6 cellular contexts compared by ENCODE assay signal in the genomic region with DNA sequence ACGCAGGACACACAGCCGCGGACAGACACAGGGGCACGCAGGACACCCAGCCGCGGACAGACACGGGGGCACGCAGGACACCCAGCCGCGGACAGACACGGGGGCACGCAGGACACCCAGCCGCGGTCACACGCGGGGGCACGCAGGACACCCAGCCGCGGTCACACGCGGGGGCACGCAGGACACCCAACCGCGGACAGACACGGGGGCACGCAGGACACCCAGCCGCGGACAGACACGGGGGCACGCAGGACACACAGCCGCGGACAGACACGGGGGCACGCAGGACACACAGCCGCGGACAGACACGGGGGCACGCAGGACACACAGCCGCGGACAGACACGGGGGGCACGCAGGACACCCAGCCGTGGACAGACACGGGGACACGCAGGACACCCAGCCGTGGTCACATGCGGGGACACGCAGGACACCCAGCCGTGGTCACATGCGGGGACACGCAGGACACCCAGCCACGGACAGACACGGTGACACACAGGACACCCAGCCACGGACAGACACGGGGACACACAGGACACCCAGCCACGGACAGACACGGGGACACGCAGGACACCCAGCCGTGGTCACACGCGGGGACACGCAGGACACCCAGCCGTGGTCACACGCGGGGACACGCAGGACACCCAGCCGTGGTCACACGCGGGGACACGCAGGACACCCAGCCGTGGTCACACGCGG. TPM values are rescaled to one million over a fixed set of nuclear protein-coding genes. Genes with fewer than 3 reads are reported as not detected.
"Had no signal": no experiment of that assay in that cellular context is flagged by ENCODE, and none has a peak within 500 bp of the region (broad histone marks: within the 10 kb centered on the region; RNA-seq: fewer than 3 reads in every experiment).

No MANE protein-coding gene starts in this region.

RNA-seq across cellular contexts. Expression of gene CFAP74, which starts 21.8 kb away (rescaled TPM):
- total RNA-seq: suprapubic skin, thoracic aorta, tibial nerve, transverse colon, vagina had no signal
- polyA plus RNA-seq: stomach had no signal

RNA-seq across cellular contexts. Expression of gene GABRD, which starts 37.4 kb away (rescaled TPM):
- total RNA-seq: thoracic aorta, transverse colon, vagina had no signal
